23 cellular contexts compared by ENCODE assay signal in genomic region chr2:104812281-104812680, GRCh38. TPM values are rescaled to one million over a fixed set of nuclear protein-coding genes. Genes with fewer than 3 reads are reported as not detected.
DNase-seq lines count a peak whose midpoint lies in the region; ATAC-seq and TF ChIP-seq lines count a peak whose summit lies in the region.
"Had no signal": no experiment of that assay in that cellular context is flagged by ENCODE, and none has a peak within 500 bp of the region (broad histone marks: within the 10 kb centered on the region; RNA-seq: fewer than 3 reads in every experiment).

No MANE protein-coding gene starts in this region.

- H3K36me3 Mint-ChIP-seq in endothelial cell (ENCODE audit: low read depth, unreplicated experiment) (peaks cover 6% of the 10 kb centered on the region), mesothelial cell of epicardium (no peaks in the 10 kb centered on the region)
- H3K36me3 Mint-ChIP-seq: CD8-positive, alpha-beta memory T cell had no signal

- H3K4me1 Mint-ChIP-seq in endothelial cell (ENCODE audit: unreplicated experiment) (peaks cover 26% of the 10 kb centered on the region), mesothelial cell of epicardium (no peaks in the 10 kb centered on the region)
- H3K4me1 Mint-ChIP-seq: B cell; CD8-positive, alpha-beta memory T cell had no signal

- DNase-seq in Daoy (ENCODE audit: low read depth) (peak; percentile 41), SW480 (ENCODE audit: low spot score) (peak; percentile 39), endothelial cell (ENCODE audit: low spot score) (no peak), renal cortical epithelial cell (ENCODE audit: low read depth) (peak; percentile 31), mesothelial cell of epicardium (ENCODE audit: low spot score in 2 of 2, unreplicated experiment in 2 of 2) (no peak), amygdala (lab: John Stamatoyannopoulos, UW) (no peak), SK-N-DZ (ENCODE audit: low spot score) (no peak)
- DNase-seq: CD8-positive, alpha-beta memory T cell; DMS79 treated with DMSO at 0.1 percent for 48 hours; H9; IMR-90; NCI-H1092 treated with DMSO at 0.1 percent for 48 hours; NCI-H1436; NCI-H187; NCI-H2081 treated with DMSO at 0.1 percent for 48 hours; NCI-H226; NCI-H510A; NCI-H69; SHP77 had no signal

- TF ChIP-seq CTCF in endothelial cell (IDR thresholded peaks at IDR 0.05; ENCODE audit: unreplicated experiment): no peak
- no peak for TF ChIP-seq CTCF in mesothelial cell of epicardium (IDR thresholded peaks at IDR 0.05; ENCODE audit: unreplicated experiment)

- H3K9me3 Mint-ChIP-seq in endothelial cell (ENCODE audit: unreplicated experiment) (peaks cover 4% of the 10 kb centered on the region), mesothelial cell of epicardium (peaks cover 4% of the 10 kb centered on the region)

- H3K27me3 Mint-ChIP-seq in endothelial cell (ENCODE audit: unreplicated experiment) (no peaks in the 10 kb centered on the region), mesothelial cell of epicardium (ENCODE audit: low read depth) (peaks cover 15% of the 10 kb centered on the region)

- ATAC-seq in HG03280 (IDR thresholded peaks at IDR 0.05; ENCODE audit: unreplicated experiment): no peak
- ATAC-seq: Panc1 had no signal

- H3K27ac Mint-ChIP-seq in endothelial cell (ENCODE audit: unreplicated experiment): peak overlapping the region; percentile 74
- H3K27ac Mint-ChIP-seq in mesothelial cell of epicardium: no peak overlapping the region
- H3K27ac Mint-ChIP-seq: B cell; CD8-positive, alpha-beta memory T cell had no signal

- H3K4me3 Mint-ChIP-seq in endothelial cell (ENCODE audit: unreplicated experiment): no peak overlapping the region
- H3K4me3 Mint-ChIP-seq in mesothelial cell of epicardium: no peak overlapping the region
- H3K4me3 Mint-ChIP-seq: B cell; CD8-positive, alpha-beta memory T cell; H9 had no signal

RNA-seq across cellular contexts. Expression of gene POU3F3, which starts 41.6 kb away (rescaled TPM):
- 5.8 and 6.5 TPM in 2 replicates for total RNA-seq in Daoy (2014; rRNA removed; shearing (Covaris generic))
- not detected for total RNA-seq in endothelial cell (ENCODE audit: unreplicated experiment)
- total RNA-seq in renal cortical epithelial cell: 32.8 and 81.9 TPM in 2 replicates
- not detected in 3 replicates for total RNA-seq in mesothelial cell of epicardium
- 0.19 TPM in 1 of 2 replicates, not detected in the other for polyA plus RNA-seq in SK-N-DZ (2014; cell fraction: cytosol; rRNA removed)
- 0.26 TPM in 1 of 2 replicates, not detected in the other for polyA plus RNA-seq in SK-N-DZ (2014; cell fraction: nucleus; rRNA removed)
- total RNA-seq: A673; CD8-positive, alpha-beta memory T cell; H9; IMR-90 had no signal
- polyA plus RNA-seq: CD8-positive, alpha-beta memory T cell; IMR-90 had no signal

Comparison
In these comparisons a context has a peak if more than half of its experiments do, and no peak if none do; other contexts are left out.
1. DNase-seq: peak in Daoy (single experiment), SW480 (single experiment) and renal cortical epithelial cell (single experiment); none in endothelial cell (single experiment), mesothelial cell of epicardium (0 of 2), amygdala (0 of 56) and SK-N-DZ (single experiment).